1 cellular context compared by ENCODE assay signal in the genomic region with DNA sequence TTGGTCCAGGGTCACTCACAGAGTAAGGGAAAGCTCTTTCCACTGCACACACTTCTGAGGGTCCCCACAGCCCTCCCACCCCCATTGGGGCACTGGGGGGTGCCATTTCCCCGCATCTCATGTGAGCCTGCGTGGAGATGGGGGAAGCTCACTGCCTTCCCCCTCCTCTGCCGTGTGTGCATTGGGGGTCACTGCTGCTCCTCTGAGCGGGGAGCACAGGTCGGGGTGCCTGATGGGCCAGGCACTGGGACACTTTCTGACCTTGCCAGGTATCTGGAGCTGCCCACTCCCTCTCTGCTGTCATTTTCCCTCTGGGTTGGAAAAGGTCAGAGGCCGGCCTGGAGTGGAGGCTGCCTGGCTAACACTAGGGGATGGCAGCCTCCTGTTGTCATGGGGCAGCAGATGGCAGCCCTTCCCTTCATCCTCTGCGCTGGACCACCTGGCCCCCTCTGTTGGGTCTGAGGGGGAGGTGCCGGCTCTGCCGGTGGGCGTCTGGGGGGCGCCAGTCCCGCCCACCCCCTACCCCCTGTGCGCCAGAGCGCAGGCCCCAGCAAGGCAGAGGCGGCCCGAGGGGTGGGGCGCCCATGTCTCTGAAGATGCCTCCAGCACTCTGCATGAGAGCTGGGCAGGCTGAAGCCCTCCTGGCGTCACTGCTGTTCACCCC.
TF ChIP-seq lines count a peak whose summit lies in the region.

No MANE protein-coding gene starts in this region.

TF ChIP-seq in GM12878, 131 proteins besides CTCF, POLR2A, EP300 and RAD21:
- TF ChIP-seq EGR1 (IDR thresholded peaks at IDR 0.05; ENCODE audit: borderline replicate concordance in 1 of 2, low read depth in 2 of 2, low read length in 2 of 2) (no peak), CREM (IDR thresholded peaks at IDR 0.05; ENCODE audit: low read depth) (no peak), LARP7 (IDR thresholded peaks at IDR 0.05) (no peak), RAD51 (IDR thresholded peaks at IDR 0.05) (no peak), MYB (IDR thresholded peaks at IDR 0.05; ENCODE audit: borderline replicate concordance, low read depth, low read length) (no peak), NR2C2 (IDR thresholded peaks at IDR 0.05; ENCODE audit: borderline replicate concordance, control insufficient read depth, insufficient read length, low read depth) (no peak), TBL1XR1 (IDR thresholded peaks at IDR 0.05; ENCODE audit: low read depth, low read length) (no peak), TARDBP (IDR thresholded peaks at IDR 0.05; ENCODE audit: borderline replicate concordance) (no peak), NR2C1 (IDR thresholded peaks at IDR 0.05) (no peak), SP1 (IDR thresholded peaks at IDR 0.05; ENCODE audit: low read depth, low read length) (no peak), CBX5 (IDR thresholded peaks at IDR 0.05; ENCODE audit: low read depth) (no peak), FOXK2 (IDR thresholded peaks at IDR 0.05) (no peak), SREBF1 (IDR thresholded peaks at IDR 0.05; ENCODE audit: low read length) (no peak), FOS (IDR thresholded peaks at IDR 0.05; ENCODE audit: borderline replicate concordance, extremely low read depth, insufficient read length) (no peak)
- TF ChIP-seq, protein P1, sequence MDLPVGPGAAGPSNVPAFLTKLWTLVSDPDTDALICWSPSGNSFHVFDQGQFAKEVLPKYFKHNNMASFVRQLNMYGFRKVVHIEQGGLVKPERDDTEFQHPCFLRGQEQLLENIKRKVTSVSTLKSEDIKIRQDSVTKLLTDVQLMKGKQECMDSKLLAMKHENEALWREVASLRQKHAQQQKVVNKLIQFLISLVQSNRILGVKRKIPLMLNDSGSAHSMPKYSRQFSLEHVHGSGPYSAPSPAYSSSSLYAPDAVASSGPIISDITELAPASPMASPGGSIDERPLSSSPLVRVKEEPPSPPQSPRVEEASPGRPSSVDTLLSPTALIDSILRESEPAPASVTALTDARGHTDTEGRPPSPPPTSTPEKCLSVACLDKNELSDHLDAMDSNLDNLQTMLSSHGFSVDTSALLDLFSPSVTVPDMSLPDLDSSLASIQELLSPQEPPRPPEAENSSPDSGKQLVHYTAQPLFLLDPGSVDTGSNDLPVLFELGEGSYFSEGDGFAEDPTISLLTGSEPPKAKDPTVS (IDR thresholded peaks at IDR 0.05; ENCODE audit: low read depth, low read length), result no peak
- TF ChIP-seq, protein P2, sequence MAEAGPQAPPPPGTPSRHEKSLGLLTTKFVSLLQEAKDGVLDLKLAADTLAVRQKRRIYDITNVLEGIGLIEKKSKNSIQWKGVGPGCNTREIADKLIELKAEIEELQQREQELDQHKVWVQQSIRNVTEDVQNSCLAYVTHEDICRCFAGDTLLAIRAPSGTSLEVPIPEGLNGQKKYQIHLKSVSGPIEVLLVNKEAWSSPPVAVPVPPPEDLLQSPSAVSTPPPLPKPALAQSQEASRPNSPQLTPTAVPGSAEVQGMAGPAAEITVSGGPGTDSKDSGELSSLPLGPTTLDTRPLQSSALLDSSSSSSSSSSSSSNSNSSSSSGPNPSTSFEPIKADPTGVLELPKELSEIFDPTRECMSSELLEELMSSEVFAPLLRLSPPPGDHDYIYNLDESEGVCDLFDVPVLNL (IDR thresholded peaks at IDR 0.05; ENCODE audit: low read depth, low read length), result no peak
- TF ChIP-seq, protein P3, sequence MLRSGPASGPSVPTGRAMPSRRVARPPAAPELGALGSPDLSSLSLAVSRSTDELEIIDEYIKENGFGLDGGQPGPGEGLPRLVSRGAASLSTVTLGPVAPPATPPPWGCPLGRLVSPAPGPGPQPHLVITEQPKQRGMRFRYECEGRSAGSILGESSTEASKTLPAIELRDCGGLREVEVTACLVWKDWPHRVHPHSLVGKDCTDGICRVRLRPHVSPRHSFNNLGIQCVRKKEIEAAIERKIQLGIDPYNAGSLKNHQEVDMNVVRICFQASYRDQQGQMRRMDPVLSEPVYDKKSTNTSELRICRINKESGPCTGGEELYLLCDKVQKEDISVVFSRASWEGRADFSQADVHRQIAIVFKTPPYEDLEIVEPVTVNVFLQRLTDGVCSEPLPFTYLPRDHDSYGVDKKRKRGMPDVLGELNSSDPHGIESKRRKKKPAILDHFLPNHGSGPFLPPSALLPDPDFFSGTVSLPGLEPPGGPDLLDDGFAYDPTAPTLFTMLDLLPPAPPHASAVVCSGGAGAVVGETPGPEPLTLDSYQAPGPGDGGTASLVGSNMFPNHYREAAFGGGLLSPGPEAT (IDR thresholded peaks at IDR 0.05; ENCODE audit: low read depth), result no peak
- TF ChIP-seq, protein P4, sequence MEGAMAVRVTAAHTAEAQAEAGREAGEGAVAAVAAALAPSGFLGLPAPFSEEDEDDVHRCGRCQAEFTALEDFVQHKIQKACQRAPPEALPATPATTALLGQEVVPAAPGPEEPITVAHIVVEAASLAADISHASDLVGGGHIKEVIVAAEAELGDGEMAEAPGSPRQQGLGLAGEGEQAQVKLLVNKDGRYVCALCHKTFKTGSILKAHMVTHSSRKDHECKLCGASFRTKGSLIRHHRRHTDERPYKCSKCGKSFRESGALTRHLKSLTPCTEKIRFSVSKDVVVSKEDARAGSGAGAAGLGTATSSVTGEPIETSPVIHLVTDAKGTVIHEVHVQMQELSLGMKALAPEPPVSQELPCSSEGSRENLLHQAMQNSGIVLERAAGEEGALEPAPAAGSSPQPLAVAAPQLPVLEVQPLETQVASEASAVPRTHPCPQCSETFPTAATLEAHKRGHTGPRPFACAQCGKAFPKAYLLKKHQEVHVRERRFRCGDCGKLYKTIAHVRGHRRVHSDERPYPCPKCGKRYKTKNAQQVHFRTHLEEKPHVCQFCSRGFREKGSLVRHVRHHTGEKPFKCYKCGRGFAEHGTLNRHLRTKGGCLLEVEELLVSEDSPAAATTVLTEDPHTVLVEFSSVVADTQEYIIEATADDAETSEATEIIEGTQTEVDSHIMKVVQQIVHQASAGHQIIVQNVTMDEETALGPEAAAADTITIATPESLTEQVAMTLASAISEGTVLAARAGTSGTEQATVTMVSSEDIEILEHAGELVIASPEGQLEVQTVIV (IDR thresholded peaks at IDR 0.05; ENCODE audit: borderline replicate concordance, partially characterized antibody), result no peak
